18 cellular contexts compared by ENCODE assay signal in genomic region chr1:16186655-16187235, GRCh38. TPM values are rescaled to one million over a fixed set of nuclear protein-coding genes. Genes with fewer than 3 reads are reported as not detected.
DNase-seq lines count a peak whose midpoint lies in the region; ATAC-seq, FAIRE-seq and TF ChIP-seq lines count a peak whose summit lies in the region.
"Had no signal": no experiment of that assay in that cellular context is flagged by ENCODE, and none has a peak within 500 bp of the region (broad histone marks: within the 10 kb centered on the region; RNA-seq: fewer than 3 reads in every experiment).

No MANE protein-coding gene starts in this region.

- peaks cover 6 to 32% of the 10 kb centered on the region in 2 experiments; a peak in 4 of 5 replicates for H3K4me1 ChIP-seq in K562 (replicated peaks in 1 of 2; ENCODE audit: control insufficient read depth in 2 of 2, insufficient read depth in 2 of 2, low read length in 2 of 2)
- no peaks in the 10 kb centered on the region for H3K4me1 ChIP-seq in small intestine (ENCODE audit: control insufficient read depth in 2 of 2, insufficient read depth in 1 of 2, low read depth in 1 of 2, low read length in 1 of 2)
- H3K4me1 ChIP-seq in MM.1S (ENCODE audit: low read length), result no peaks in the 10 kb centered on the region
- peaks cover 0 to 4% of the 10 kb centered on the region in 2 donors for H3K4me1 ChIP-seq in naive thymus-derived CD4-positive, alpha-beta T cell (ENCODE audit: control insufficient read depth in 2 of 2, insufficient read depth in 2 of 2, low read length in 2 of 2)

- peaks cover 0 to 7% (median 0%) of the 10 kb centered on the region in 7 donors for H3K4me1 Mint-ChIP-seq in naive thymus-derived CD4-positive, alpha-beta T cell

- TF ChIP-seq RAD21 in K562 (CRISPR knock-in tag; conservative IDR thresholded peaks at IDR 0.05 in 1 of 2, IDR thresholded peaks at IDR 0.05 in 1 of 2), result no peak

- no peak for FAIRE-seq in K562 (lab: Jason Lieb, UNC)
- FAIRE-seq in small intestine (lab: Jason Lieb, UNC), result no peak
- FAIRE-seq: D721Med, H54 had no signal

- no peaks in the 10 kb centered on the region for H4K20me1 ChIP-seq in K562 (replicated peaks; ENCODE audit: control insufficient read depth, insufficient read depth, low read length)
- no peaks in the 10 kb centered on the region for H4K20me1 ChIP-seq in MM.1S (ENCODE audit: insufficient read depth, low read length)

- no peaks in the 10 kb centered on the region for H3F3A ChIP-seq in MM.1S (ENCODE audit: insufficient read depth, low read length)

- TF ChIP-seq EP300 in K562 (IDR thresholded peaks at IDR 0.05; ENCODE audit: low read length), result no peak

- H3K27me3 Mint-ChIP-seq in naive thymus-derived CD4-positive, alpha-beta T cell, result peaks cover 0 to 13% (median 0%) of the 10 kb centered on the region in 5 donors

- no peak for TF ChIP-seq CTCF in K562 (IDR thresholded peaks at IDR 0.05 in 2 of 3, conservative IDR thresholded peaks at IDR 0.05 in 1 of 3; ENCODE audit: insufficient read depth in 2 of 3, low read depth in 1 of 3, low read length in 3 of 3)
- TF ChIP-seq CTCF in MM.1S (IDR thresholded peaks at IDR 0.05; ENCODE audit: low read length), result no peak

- H3K9me3 Mint-ChIP-seq in naive thymus-derived CD4-positive, alpha-beta T cell, result no peaks in the 10 kb centered on the region
- H3K9me3 Mint-ChIP-seq: HFFc6 had no signal

- no peaks in the 10 kb centered on the region for H3K27me3 ChIP-seq in K562 (ENCODE audit: control insufficient read depth in 2 of 2, insufficient read depth in 2 of 2, low read length in 2 of 2)
- no peaks in the 10 kb centered on the region for H3K27me3 ChIP-seq in small intestine (ENCODE audit: control insufficient read depth in 2 of 2, insufficient read depth in 2 of 2, low read length in 2 of 2)
- H3K27me3 ChIP-seq in MM.1S (replicated peaks; ENCODE audit: insufficient read depth, low read length), result peaks cover 45% of the 10 kb centered on the region
- no peaks in the 10 kb centered on the region for H3K27me3 ChIP-seq in naive thymus-derived CD4-positive, alpha-beta T cell (ENCODE audit: control insufficient read depth in 2 of 2, insufficient read depth in 2 of 2, low read length in 2 of 2)

- H3K9me3 ChIP-seq in K562 (replicated peaks; ENCODE audit: control insufficient read depth, insufficient read depth, low read depth, low read length) (no peaks in the 10 kb centered on the region), small intestine (ENCODE audit: control insufficient read depth, low read depth) (no peaks in the 10 kb centered on the region), MM.1S (replicated peaks; ENCODE audit: insufficient read depth, low read length) (no peaks in the 10 kb centered on the region)
- no peaks in the 10 kb centered on the region for H3K9me3 ChIP-seq in naive thymus-derived CD4-positive, alpha-beta T cell (ENCODE audit: control insufficient read depth in 2 of 3, low read length in 3 of 3)

- H3K4me3 ChIP-seq in K562 (no peak overlapping the region), small intestine (ENCODE audit: low read depth in 1 of 2, low read length in 2 of 2) (no peak overlapping the region), MM.1S (ENCODE audit: low read length) (no peak overlapping the region)
- no peak overlapping the region for H3K4me3 ChIP-seq in naive thymus-derived CD4-positive, alpha-beta T cell (ENCODE audit: low read length)

- intact Hi-C loops in K562 (cut with micrococcal nuclease) (loop anchor here (1.0 to 2.0 kb wide), 3 partner anchors 104 to 178 kb away; no protein-coding TSS in a partner anchor), left colon (cut with DNase I, micrococcal nuclease) (loop anchor here (2.0 to 5.0 kb wide), 2 partner anchors 108 to 109 kb away; no protein-coding TSS in a partner anchor)
- intact Hi-C loops in naive thymus-derived CD4-positive, alpha-beta T cell (cut with micrococcal nuclease), result loop anchor here (1.0 to 2.0 kb wide), 5 partner anchors 28 to 177 kb away; no protein-coding TSS in a partner anchor

- DNase-seq in LoVo (ENCODE audit: low spot score) (peak; percentile 41), K562 (ENCODE audit: extremely low read depth in 1 of 4, low spot score in 3 of 4) (no peak), left colon (peak; percentile 46 to 48), small intestine (peak; percentile 76), MM.1S (no peak), DMS53 (lab: John Stamatoyannopoulos, UW) (no peak)
- DNase-seq in naive thymus-derived CD4-positive, alpha-beta T cell, result no peak
- DNase-seq: DMS79, HFFc6, NCI-H1048, NCI-H1436 treated with DMSO at 0.1 percent for 48 hours, NCI-H2029, NCI-H526, Right ventricle myocardium superior had no signal

- POLR2A ChIA-PET in K562 (lab: Yijun Ruan, JAX), result interaction anchor here (0.6 to 1.1 kb wide), 4 partner anchors 15 to 108 kb away, joined by 3 to 5 read pairs (median 4); no protein-coding TSS in a partner anchor
- POLR2A ChIA-PET in naive thymus-derived CD4-positive, alpha-beta T cell (lab: Charles Lee), result interaction anchor here (0.6 to 1.0 kb wide), 2 partner anchors 58 to 108 kb away, joined by 3 to 4 read pairs; no protein-coding TSS in a partner anchor

- no peak overlapping the region for H3K27ac ChIP-seq in K562 (ENCODE audit: extremely low read depth, low read depth, low read length)
- H3K27ac ChIP-seq in small intestine (ENCODE audit: low read depth in 1 of 2, low read length in 1 of 2), result no peak overlapping the region
- no peak overlapping the region for H3K27ac ChIP-seq in MM.1S (ENCODE audit: low read length)
- no peak overlapping the region for H3K27ac ChIP-seq in naive thymus-derived CD4-positive, alpha-beta T cell (ENCODE audit: low read depth, low read length)
- H3K27ac ChIP-seq: C4-2B had no signal

- H3K79me2 ChIP-seq in K562 (ENCODE audit: control insufficient read depth, insufficient read depth, low read length) (no peaks in the 10 kb centered on the region), MM.1S (ENCODE audit: low read length) (no peaks in the 10 kb centered on the region)

- no peak for TF ChIP-seq POLR2A in K562 (conservative IDR thresholded peaks at IDR 0.05)

- CTCF ChIA-PET in K562 (lab: Yijun Ruan, JAX; ENCODE audit: low intra/inter-chr PET ratio), result interaction anchor here (0.6 to 7.5 kb wide), 5 partner anchors 58 to 177 kb away, joined by 3 to 208 read pairs (median 10); partner anchors contain the start of gene FAM131C
- CTCF ChIA-PET in naive thymus-derived CD4-positive, alpha-beta T cell (lab: Charles Lee), result interaction anchor here (0.5 to 10.9 kb wide), 13 partner anchors 10 to 126 kb away, joined by 3 to 240 read pairs (median 4); partner anchors contain the start of gene FAM131C

- no peaks in the 10 kb centered on the region for H3K9me2 ChIP-seq in MM.1S (replicated peaks; ENCODE audit: insufficient read depth, low read length)

- H3K9ac ChIP-seq in K562 (ENCODE audit: insufficient read depth in 1 of 2, low read depth in 2 of 2, low read length in 2 of 2), result no peak overlapping the region
- H3K9ac ChIP-seq in MM.1S (ENCODE audit: low read length), result no peak overlapping the region

- H2AFZ ChIP-seq in K562 (ENCODE audit: low read depth, low read length), result no peak overlapping the region
- no peak overlapping the region for H2AFZ ChIP-seq in MM.1S (ENCODE audit: low read length)

- no peaks in the 10 kb centered on the region for H3K36me3 Mint-ChIP-seq in naive thymus-derived CD4-positive, alpha-beta T cell

- no peak overlapping the region for H3K4me3 Mint-ChIP-seq in naive thymus-derived CD4-positive, alpha-beta T cell
- H3K4me3 Mint-ChIP-seq: HFFc6 had no signal

- WGBS in K562 (ENCODE audit: insufficient coverage, low coverage, missing lambda C conversion rate), result 59% methylated on average over 9 of the region's 9 CpGs
- 48 to 73% (median 55%) methylated on average over 9 of the region's 9 CpGs for WGBS in small intestine, 3 donors

- H3K27ac Mint-ChIP-seq in naive thymus-derived CD4-positive, alpha-beta T cell, result no peak overlapping the region

- H3K9me1 ChIP-seq in K562 (ENCODE audit: control insufficient read depth, insufficient read depth, low read length), result no peaks in the 10 kb centered on the region

- H3K4me2 ChIP-seq in K562 (ENCODE audit: insufficient read depth, low read length) (no peak overlapping the region), MM.1S (ENCODE audit: low read depth, low read length) (no peak overlapping the region)

- H3K36me3 ChIP-seq in K562 (ENCODE audit: control insufficient read depth, insufficient read depth, low read length), result no peaks in the 10 kb centered on the region
- H3K36me3 ChIP-seq in small intestine (ENCODE audit: control insufficient read depth in 2 of 2, insufficient read depth in 2 of 2, low read length in 2 of 2), result no peaks in the 10 kb centered on the region
- no peaks in the 10 kb centered on the region for H3K36me3 ChIP-seq in MM.1S (replicated peaks; ENCODE audit: insufficient read depth, low read length)
- no peaks in the 10 kb centered on the region for H3K36me3 ChIP-seq in naive thymus-derived CD4-positive, alpha-beta T cell (ENCODE audit: control insufficient read depth in 2 of 3, insufficient read depth in 3 of 3, low read length in 3 of 3)

- ATAC-seq in K562 (no peak), left colon (peak; percentile 66), GM19397 (IDR thresholded peaks at IDR 0.05; ENCODE audit: unreplicated experiment) (no peak)
- no peak for ATAC-seq in naive thymus-derived CD4-positive, alpha-beta T cell

- no TSS peak for BruUV-seq in K562 (replicated peaks; lab: Mats Ljungman, UMichigan)

- in situ Hi-C loops in K562 (cut with MboI), result loop anchor here (5.0 kb wide), 1 partner anchor 104 kb away; no protein-coding TSS in a partner anchor

RNA-seq across cellular contexts. Expression of gene ARHGEF19, which starts 25.7 kb away (rescaled TPM):
- total RNA-seq in K562 (2011; cell fraction: chromatin; rRNA removed; ENCODE audit: low replicate concordance), result 15.4 and 51.0 TPM in 2 replicates
- 25.4 and 38.4 TPM in 2 replicates for total RNA-seq in K562 (2011; cell fraction: nucleolus; rRNA removed)
- 20.2 and 22.1 TPM in 2 replicates for total RNA-seq in K562 (2011; cell fraction: nucleoplasm; rRNA removed)
- total RNA-seq in K562 (2014; rRNA removed) (6.3 and 7.0 TPM in 2 replicates), K562 (2014; rRNA removed; fragmentation: Illumina TruSeq; extraction: Trizol) (2.7 and 4.3 TPM in 2 replicates), K562 (2015; rRNA removed; fragmentation: Illumina TruSeq; extraction: Trizol) (5.2 and 6.0 TPM in 2 replicates), K562 (2021) (11.2 and 15.1 TPM in 2 replicates), left colon (10 to 100 TPM in 1 of 2 donors, 1 to 10 TPM in 1; 8.0 to 10.6 TPM)
- polyA plus RNA-seq in K562 (2011; rRNA removed) (21.0 and 33.1 TPM in 2 replicates), K562 (2014; fragmentation: Illumina TruSeq; extraction: Trizol) (4.4 and 10.8 TPM in 2 replicates), K562 (2014; fragmentation: Nextera tagmentation; extraction: Ambion mirVana) (1 to 10 TPM in 1 of 2 experiments, under 1 TPM in 1; 0.73 to 1.1 TPM), K562 (2014; rRNA removed) (14.8 and 17.1 TPM in 2 replicates), small intestine (10 to 100 TPM in 1 of 3 donors, 1 to 10 TPM in 2; 2.2 to 10.4 (median 4.6) TPM)
- polyA plus RNA-seq in K562 (2011; cell fraction: cytosol; rRNA removed), result 31.5 and 39.3 TPM in 2 replicates
- polyA plus RNA-seq in K562 (2011; cell fraction: nucleus; rRNA removed), result 84.8 and 93.8 TPM in 2 replicates
- polyA plus RNA-seq in K562 (2012), result 14.3 and 15.2 TPM in 2 replicates
- polyA minus RNA-seq in K562 (2011; rRNA and poly(A)+ RNA removed), result 7.3 and 9.1 TPM in 2 replicates
- 9.3 and 17.2 TPM in 2 replicates for polyA minus RNA-seq in K562 (2011; cell fraction: cytosol; rRNA and poly(A)+ RNA removed)
- 17.2 and 21.5 TPM in 2 replicates for polyA minus RNA-seq in K562 (2011; cell fraction: nucleus; rRNA and poly(A)+ RNA removed)
- total RNA-seq in naive thymus-derived CD4-positive, alpha-beta T cell, result 10 to 100 TPM in 3 of 5 experiments, 1 to 10 TPM in 2; 8.8 to 12.4 (median 10.5) TPM
- 1 to 10 TPM; 5.1 to 9.0 TPM for polyA plus RNA-seq in naive thymus-derived CD4-positive, alpha-beta T cell

RNA-seq across cellular contexts. Expression of gene EPHA2, which starts 30.9 kb away (rescaled TPM):
- total RNA-seq in K562 (2011; cell fraction: chromatin; rRNA removed; ENCODE audit: low replicate concordance), result 0.55 and 1.5 TPM in 2 replicates
- 0.79 and 1.2 TPM in 2 replicates for total RNA-seq in K562 (2011; cell fraction: nucleolus; rRNA removed)
- 0.15 and 0.23 TPM in 2 replicates for total RNA-seq in K562 (2011; cell fraction: nucleoplasm; rRNA removed)
- total RNA-seq in K562 (2014; rRNA removed) (not detected in 2 replicates), K562 (2014; rRNA removed; fragmentation: Illumina TruSeq; extraction: Trizol) (0.04 and 0.06 TPM in 2 replicates), K562 (2015; rRNA removed; fragmentation: Illumina TruSeq; extraction: Trizol) (not detected in 2 replicates), K562 (2021) (0.36 and 0.40 TPM in 2 replicates), left colon (10 to 100 TPM; 44.3 to 48.1 TPM)
- polyA plus RNA-seq in K562 (2011; rRNA removed) (0.16 and 0.17 TPM in 2 replicates), K562 (2014; fragmentation: Illumina TruSeq; extraction: Trizol) (0.07 and 0.12 TPM in 2 replicates), K562 (2014; fragmentation: Nextera tagmentation; extraction: Ambion mirVana) (not detected), K562 (2014; rRNA removed) (0.05 TPM in 2 replicates), small intestine (10 to 100 TPM; 16.4 to 23.8 (median 23.3) TPM)
- polyA plus RNA-seq in K562 (2011; cell fraction: cytosol; rRNA removed), result 0.09 and 0.70 TPM in 2 replicates
- polyA plus RNA-seq in K562 (2011; cell fraction: nucleus; rRNA removed), result 0.24 and 0.92 TPM in 2 replicates
- polyA plus RNA-seq in K562 (2012), result 0.07 and 0.09 TPM in 2 replicates
- polyA minus RNA-seq in K562 (2011; rRNA and poly(A)+ RNA removed), result 0.15 and 0.28 TPM in 2 replicates
- polyA minus RNA-seq in K562 (2011; cell fraction: cytosol; rRNA and poly(A)+ RNA removed), result 1.7 and 2.2 TPM in 2 replicates
- 0.33 and 0.81 TPM in 2 replicates for polyA minus RNA-seq in K562 (2011; cell fraction: nucleus; rRNA and poly(A)+ RNA removed)
- under 1 TPM in 2 of 5 experiments, not detected in 3; 0.59 to 0.61 TPM for total RNA-seq in naive thymus-derived CD4-positive, alpha-beta T cell
- under 1 TPM in 1 of 2 donors, not detected in 1; 0.30 TPM for polyA plus RNA-seq in naive thymus-derived CD4-positive, alpha-beta T cell

RNA-seq across cellular contexts. Expression of gene CPLANE2, which starts 50.2 kb away (rescaled TPM):
- total RNA-seq in K562 (2011; cell fraction: chromatin; rRNA removed; ENCODE audit: low replicate concordance), result 6.0 and 32.3 TPM in 2 replicates
- total RNA-seq in K562 (2011; cell fraction: nucleolus; rRNA removed), result 25.7 and 37.9 TPM in 2 replicates
- total RNA-seq in K562 (2011; cell fraction: nucleoplasm; rRNA removed), result 15.3 and 20.1 TPM in 2 replicates
- 19.9 and 27.8 TPM in 2 replicates for total RNA-seq in K562 (2014; rRNA removed)
- total RNA-seq in K562 (2014; rRNA removed; fragmentation: Illumina TruSeq; extraction: Trizol), result 3.3 and 3.7 TPM in 2 replicates
- 8.0 and 8.3 TPM in 2 replicates for total RNA-seq in K562 (2015; rRNA removed; fragmentation: Illumina TruSeq; extraction: Trizol)
- total RNA-seq in K562 (2021), result 17.8 and 20.9 TPM in 2 replicates
- 10.9 and 15.9 TPM in 2 replicates for polyA plus RNA-seq in K562 (2011; rRNA removed)
- 14.2 and 28.7 TPM in 2 replicates for polyA plus RNA-seq in K562 (2011; cell fraction: cytosol; rRNA removed)
- polyA plus RNA-seq in K562 (2011; cell fraction: nucleus; rRNA removed), result 22.8 and 30.9 TPM in 2 replicates
- 16.0 and 21.8 TPM in 2 replicates for polyA plus RNA-seq in K562 (2012)
- 8.1 and 13.6 TPM in 2 replicates for polyA plus RNA-seq in K562 (2014; fragmentation: Illumina TruSeq; extraction: Trizol)
- under 1 TPM; 0.17 to 0.32 TPM for polyA plus RNA-seq in K562 (2014; fragmentation: Nextera tagmentation; extraction: Ambion mirVana)
- polyA plus RNA-seq in K562 (2014; rRNA removed), result 10.3 and 15.5 TPM in 2 replicates
- 11.8 and 19.8 TPM in 2 replicates for polyA minus RNA-seq in K562 (2011; rRNA and poly(A)+ RNA removed)
- 18.6 and 24.7 TPM in 2 replicates for polyA minus RNA-seq in K562 (2011; cell fraction: cytosol; rRNA and poly(A)+ RNA removed)
- 21.7 and 22.7 TPM in 2 replicates for polyA minus RNA-seq in K562 (2011; cell fraction: nucleus; rRNA and poly(A)+ RNA removed)
- 1 to 10 TPM; 5.9 to 7.6 TPM for total RNA-seq in left colon
- polyA plus RNA-seq in small intestine, result 1 to 10 TPM; 1.6 to 6.8 (median 2.0) TPM
- 10 to 100 TPM in 2 of 5 experiments, 1 to 10 TPM in 3; 6.6 to 11.4 (median 8.8) TPM for total RNA-seq in naive thymus-derived CD4-positive, alpha-beta T cell
- 1 to 10 TPM; 3.0 to 3.6 TPM for polyA plus RNA-seq in naive thymus-derived CD4-positive, alpha-beta T cell

Comparison
In these comparisons a context has a peak if more than half of its experiments do, and no peak if none do; other contexts are left out.
1. DNase-seq: peak in LoVo (single experiment), left colon (2 of 2) and small intestine (single experiment); none in K562 (0 of 4), MM.1S (single experiment), naive thymus-derived CD4-positive, alpha-beta T cell (0 of 9) and DMS53 (single experiment).
2. RNA of gene EPHA2, which starts 30.9 kb away (total RNA-seq): 44.3 to 48.1 TPM in left colon; 0.59 to 0.61 TPM in naive thymus-derived CD4-positive, alpha-beta T cell and 0.04 to 1.5 TPM in K562; every median in the first group is over 10 times any median in the second.